9 cellular contexts compared by ENCODE assay signal in the genomic region with DNA sequence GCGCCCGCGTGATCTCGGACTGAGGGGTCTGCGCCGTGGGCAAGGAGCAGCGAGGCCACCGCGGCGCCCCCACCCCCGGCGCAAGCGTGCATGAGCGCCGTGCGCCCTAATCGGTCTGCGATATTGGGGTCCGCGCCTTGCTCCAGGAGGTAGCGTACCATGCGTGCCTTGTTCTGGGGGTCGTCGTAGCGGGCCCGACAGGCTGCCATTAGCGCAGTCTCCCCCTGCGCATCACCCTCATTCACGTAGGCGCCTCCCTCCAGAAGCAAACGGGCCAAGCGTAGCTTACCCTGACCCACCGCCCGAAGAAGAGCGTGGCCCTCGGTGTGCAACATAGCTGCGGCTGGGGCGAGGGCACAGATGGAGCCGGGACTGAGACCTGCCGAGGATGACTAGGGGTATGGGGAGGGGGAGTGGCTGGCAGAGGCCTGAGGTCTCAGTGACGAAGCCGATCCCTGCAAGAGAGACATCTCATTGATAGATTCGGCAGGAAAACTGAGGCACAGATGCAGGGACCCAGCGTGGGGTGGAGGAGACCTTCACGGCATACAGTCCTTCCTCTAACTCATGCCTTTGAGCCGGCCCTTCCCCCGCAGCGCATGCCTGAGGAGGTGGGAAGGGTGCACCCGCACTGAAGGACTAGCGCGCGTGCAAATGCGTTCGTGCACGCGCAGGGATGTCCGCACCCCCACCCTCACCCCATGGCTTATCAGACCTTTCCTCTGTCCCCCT. TPM values are rescaled to one million over a fixed set of nuclear protein-coding genes. Genes with fewer than 3 reads are reported as not detected.
A peak's percentile ranks its signal among the peaks of the same experiment; 100 is the strongest.
DNase-seq lines count a peak whose midpoint lies in the region; ATAC-seq, FAIRE-seq and TF ChIP-seq lines count a peak whose summit lies in the region.
"Had no signal": no experiment of that assay in that cellular context is flagged by ENCODE, and none has a peak within 500 bp of the region (broad histone marks: within the 10 kb centered on the region; RNA-seq: fewer than 3 reads in every experiment).

No MANE protein-coding gene starts in this region.

- RAD21 ChIA-PET in GM12878 (lab: Charles Lee; ENCODE audit: unreplicated experiment), result interaction anchor here (6.7 kb wide), 1 partner anchor 17 kb away, joined by 100 read pairs; no protein-coding TSS in a partner anchor

- no peak for TF ChIP-seq EP300 in GM12878 (IDR thresholded peaks at IDR 0.05; ENCODE audit: borderline replicate concordance in 1 of 2, control insufficient read depth in 1 of 2, low read depth in 2 of 2, low read length in 2 of 2)

- FAIRE-seq in GM12878 (lab: Jason Lieb, UNC), result no peak
- FAIRE-seq: endometrium had no signal

- H3K79me2 ChIP-seq in GM12878 (ENCODE audit: control insufficient read depth, insufficient read depth, low read length), result peaks cover 9% of the 10 kb centered on the region

- peak overlapping the region; percentile 83 for H2AFZ ChIP-seq in GM12878 (ENCODE audit: control insufficient read depth, low read depth, low read length)

- peak overlapping the region; percentile 60; the same call in 1 of the 2 replicates for H3K9ac ChIP-seq in GM12878 (ENCODE audit: control insufficient read depth, insufficient read depth, low read length)

- no peak for ATAC-seq in GM12878
- ATAC-seq in HG03280 (IDR thresholded peaks at IDR 0.05; ENCODE audit: unreplicated experiment), result no peak

- peaks cover 5 to 12% (median 9%) of the 10 kb centered on the region in 3 donors for H3K27me3 Mint-ChIP-seq in immature natural killer cell (ENCODE audit: low read depth in 3 of 3)

- TF ChIP-seq POLR2A in GM12878 (IDR thresholded peaks at IDR 0.05; ENCODE audit: low read depth, low read length), result no peak

- peak; percentile 37 to 61 (median 41) for DNase-seq in NCI-H1417 (lab: John Stamatoyannopoulos, UW)
- no peak for DNase-seq in NCI-H1417 treated with DMSO at 0.1 percent for 48 hours (lab: John Stamatoyannopoulos, UW)
- no peak for DNase-seq in SJSA1 (ENCODE audit: low read depth in 1 of 2, low spot score in 2 of 2)
- DNase-seq in GM12878 (ENCODE audit: low read depth, low spot score), result no peak
- DNase-seq in immature natural killer cell, result peak in 1 of 3 donors; percentile 27
- peak; percentile 59 for DNase-seq in stimulated activated CD4-positive, alpha-beta T cell treated with anti-CD3 and anti-CD28 coated beads, Interleukin-12 subunit alpha, Interleukin-12 subunit beta, amount 100 ng/mL, for 4 hours
- DNase-seq in foreskin melanocyte, result no peak

- H3K4me1 ChIP-seq in SJSA1 (replicated peaks) (peaks cover 54% of the 10 kb centered on the region), GM12878 (ENCODE audit: control insufficient read depth, insufficient read depth, low read length) (peaks cover 19% of the 10 kb centered on the region)

- H3K36me3 ChIP-seq in SJSA1, result no peaks in the 10 kb centered on the region
- no peaks in the 10 kb centered on the region for H3K36me3 ChIP-seq in GM12878 (ENCODE audit: control insufficient read depth in 2 of 2, insufficient read depth in 2 of 2, low read length in 1 of 2)

- H3K4me3 ChIP-seq in SJSA1 (peak overlapping the region; percentile 58), GM12878 (peak overlapping the region; percentile 80)

- H3K27ac ChIP-seq in SJSA1 (no peak overlapping the region), GM12878 (ENCODE audit: control insufficient read depth, insufficient read depth) (no peak overlapping the region)

- 3% methylated on average over 57 of the region's 57 CpGs for WGBS in GM12878 (ENCODE audit: insufficient coverage, insufficient replicate concordance, low lambda C conversion rate, missing lambda C conversion rate)

- BruUV-seq in GM12878 (replicated peaks; lab: Mats Ljungman, UMichigan), result no TSS peak

- H3K4me2 ChIP-seq in GM12878 (ENCODE audit: control insufficient read depth, insufficient read depth), result peak overlapping the region; percentile 78

- peak overlapping the region; percentile 94 to 99 (median 96) for H3K4me3 Mint-ChIP-seq in immature natural killer cell

- POLR2A ChIA-PET in GM12878 (lab: Charles Lee), result interaction anchor here (0.6 to 6.0 kb wide), 4 partner anchors 16 to 188 kb away, joined by 3 to 102 read pairs (median 25); a partner anchor contains a TSS

- CTCF ChIA-PET in GM12878 (lab: Yijun Ruan, JAX), result interaction anchor here (1.1 to 4.8 kb wide), 5 partner anchors 16 to 116 kb away, joined by 3 to 65 read pairs (median 4); a partner anchor contains a TSS

- no peak for TF ChIP-seq RAD21 in GM12878 (IDR thresholded peaks at IDR 0.05; ENCODE audit: insufficient read depth, low read depth, low read length)

- intact Hi-C loops in GM12878 (cut with micrococcal nuclease; ENCODE audit: unreplicated experiment), result loop anchor here (5.0 kb wide), 1 partner anchor 76 kb away; no protein-coding TSS in a partner anchor

- H3K4me1 Mint-ChIP-seq in immature natural killer cell, result peaks cover 77 to 78% of the 10 kb centered on the region in 2 donors

- in situ Hi-C loops in GM12878 (cut with MboI), result no loop called here

- SMC1A ChIA-PET in GM12878 (lab: Charles Lee; ENCODE audit: uncharacterized antibody, unreplicated experiment), result interaction anchor here (3.4 to 7.9 kb wide), 2 partner anchors 17 to 34 kb away, joined by 29 to 93 read pairs; a partner anchor contains a TSS

- no peaks in the 10 kb centered on the region for H3K9me3 Mint-ChIP-seq in immature natural killer cell

- H3K9me3 ChIP-seq in SJSA1 (replicated peaks) (no peaks in the 10 kb centered on the region), GM12878 (replicated peaks; ENCODE audit: control insufficient read depth, insufficient read depth, low read length) (no peaks in the 10 kb centered on the region)

- peak overlapping the region; percentile 31 to 93 (median 75) for H3K27ac Mint-ChIP-seq in immature natural killer cell

- TF ChIP-seq CTCF in GM12878 (IDR thresholded peaks at IDR 0.05 in 2 of 3, conservative IDR thresholded peaks at IDR 0.05 in 1 of 3; ENCODE audit: control insufficient read depth in 2 of 3, extremely low read depth in 1 of 3, insufficient read depth in 1 of 3, low read depth in 3 of 3, low read length in 3 of 3), result no peak

- no peaks in the 10 kb centered on the region for H3K36me3 Mint-ChIP-seq in immature natural killer cell

- H3K27me3 ChIP-seq in SJSA1 (replicated peaks), result no peaks in the 10 kb centered on the region
- no peaks in the 10 kb centered on the region; a peak in 1 of 4 replicates for H3K27me3 ChIP-seq in GM12878 (replicated peaks in 1 of 2; ENCODE audit: control insufficient read depth in 2 of 2, insufficient read depth in 2 of 2, low read length in 1 of 2)

- no peaks in the 10 kb centered on the region for H4K20me1 ChIP-seq in GM12878 (ENCODE audit: control insufficient read depth, insufficient read depth)

RNA-seq across cellular contexts. Expression of a gene that starts 2.8 kb away (rescaled TPM):
- total RNA-seq in SJSA1 (2014; rRNA removed; shearing (Covaris generic)), result 0.13 TPM in 1 of 2 replicates, not detected in the other
- 3.1 and 3.3 TPM in 2 replicates for total RNA-seq in GM12878 (2013; cell fraction: nucleolus; rRNA removed)
- total RNA-seq in GM12878 (2014; rRNA removed), result 1.7 and 2.7 TPM in 2 replicates
- 0.72 and 0.97 TPM in 2 replicates for total RNA-seq in GM12878 (2014; rRNA removed; fragmentation: Illumina TruSeq; extraction: Trizol)
- total RNA-seq in GM12878 (2021), result 3.5 and 5.2 TPM in 2 replicates
- polyA plus RNA-seq in GM12878 (2011; ENCODE audit: low read depth), result 0.79 TPM
- 1.6 and 1.8 TPM in 2 replicates for polyA plus RNA-seq in GM12878 (2011; rRNA removed)
- polyA plus RNA-seq in GM12878 (2011; cell fraction: cytosol; rRNA removed), result 1.6 and 2.1 TPM in 2 replicates
- 6.0 and 6.1 TPM in 2 replicates for polyA plus RNA-seq in GM12878 (2011; cell fraction: nucleus; rRNA removed)
- 0.89 and 1.5 TPM in 2 replicates for polyA plus RNA-seq in GM12878 (2012)
- 1.0 and 1.8 TPM in 2 replicates for polyA plus RNA-seq in GM12878 (2014; fragmentation: Illumina TruSeq; extraction: Trizol)
- polyA plus RNA-seq in GM12878 (2014; fragmentation: Nextera tagmentation; extraction: Ambion mirVana), result under 1 TPM; 0.40 to 0.42 TPM
- polyA plus RNA-seq in GM12878 (2014; rRNA removed), result 2.5 and 3.5 TPM in 2 replicates
- polyA plus RNA-seq in GM12878 (2016; fragmentation: Nextera tagmentation; extraction: Ambion mirVana), result 1 to 10 TPM in 1 of 2 experiments, under 1 TPM in 1; 0.83 to 1.5 TPM
- polyA minus RNA-seq in GM12878 (2011; rRNA and poly(A)+ RNA removed), result 1.6 and 2.1 TPM in 2 replicates
- polyA minus RNA-seq in GM12878 (2011; cell fraction: cytosol; rRNA and poly(A)+ RNA removed), result 0.94 and 4.0 TPM in 2 replicates
- polyA minus RNA-seq in GM12878 (2011; cell fraction: nucleus; rRNA and poly(A)+ RNA removed), result 2.3 and 4.4 TPM in 2 replicates
- polyA plus RNA-seq in immature natural killer cell, result under 1 TPM in 2 of 3 donors, not detected in 1; 0.11 to 0.55 TPM

RNA-seq across cellular contexts. Expression of a gene that starts 2.9 kb away (rescaled TPM):
- total RNA-seq in SJSA1 (2014; rRNA removed; shearing (Covaris generic)), result 13.9 and 22.8 TPM in 2 replicates
- 3.8 and 7.0 TPM in 2 replicates for total RNA-seq in GM12878 (2013; cell fraction: nucleolus; rRNA removed)
- total RNA-seq in GM12878 (2014; rRNA removed), result 19.5 and 20.4 TPM in 2 replicates
- total RNA-seq in GM12878 (2014; rRNA removed; fragmentation: Illumina TruSeq; extraction: Trizol), result 33.2 and 35.1 TPM in 2 replicates
- total RNA-seq in GM12878 (2021), result 17.3 and 18.4 TPM in 2 replicates
- 15.9 TPM for polyA plus RNA-seq in GM12878 (2011; ENCODE audit: low read depth)
- 21.8 and 29.7 TPM in 2 replicates for polyA plus RNA-seq in GM12878 (2011; rRNA removed)
- 11.7 and 13.1 TPM in 2 replicates for polyA plus RNA-seq in GM12878 (2011; cell fraction: cytosol; rRNA removed)
- polyA plus RNA-seq in GM12878 (2011; cell fraction: nucleus; rRNA removed), result 9.6 and 9.7 TPM in 2 replicates
- 26.4 and 27.6 TPM in 2 replicates for polyA plus RNA-seq in GM12878 (2012)
- polyA plus RNA-seq in GM12878 (2014; fragmentation: Illumina TruSeq; extraction: Trizol), result 40.8 and 57.7 TPM in 2 replicates
- polyA plus RNA-seq in GM12878 (2014; fragmentation: Nextera tagmentation; extraction: Ambion mirVana), result 10 to 100 TPM; 12.8 to 25.5 TPM
- 23.9 and 27.6 TPM in 2 replicates for polyA plus RNA-seq in GM12878 (2014; rRNA removed)
- 10 to 100 TPM; 39.6 to 47.0 TPM for polyA plus RNA-seq in GM12878 (2016; fragmentation: Nextera tagmentation; extraction: Ambion mirVana)
- polyA minus RNA-seq in GM12878 (2011; rRNA and poly(A)+ RNA removed), result 6.7 and 9.0 TPM in 2 replicates
- 2.7 and 2.8 TPM in 2 replicates for polyA minus RNA-seq in GM12878 (2011; cell fraction: cytosol; rRNA and poly(A)+ RNA removed)
- 2.4 and 3.3 TPM in 2 replicates for polyA minus RNA-seq in GM12878 (2011; cell fraction: nucleus; rRNA and poly(A)+ RNA removed)
- polyA plus RNA-seq in immature natural killer cell, result 100 to 1,000 TPM; 112 to 207 (median 119) TPM

RNA-seq across cellular contexts. Expression of a gene that starts 3.8 kb away (rescaled TPM):
- 24.3 and 34.1 TPM in 2 replicates for total RNA-seq in SJSA1 (2014; rRNA removed; shearing (Covaris generic))
- total RNA-seq in GM12878 (2013; cell fraction: nucleolus; rRNA removed), result 6.9 and 7.7 TPM in 2 replicates
- total RNA-seq in GM12878 (2014; rRNA removed) (16.7 and 19.7 TPM in 2 replicates), GM12878 (2014; rRNA removed; fragmentation: Illumina TruSeq; extraction: Trizol) (13.9 and 15.2 TPM in 2 replicates), GM12878 (2021) (23.4 and 23.6 TPM in 2 replicates)
- 6.3 TPM for polyA plus RNA-seq in GM12878 (2011; ENCODE audit: low read depth)
- polyA plus RNA-seq in GM12878 (2011; rRNA removed) (48.2 and 53.1 TPM in 2 replicates), GM12878 (2014; fragmentation: Illumina TruSeq; extraction: Trizol) (18.4 and 20.0 TPM in 2 replicates), GM12878 (2014; fragmentation: Nextera tagmentation; extraction: Ambion mirVana) (10 to 100 TPM in 1 of 2 experiments, 1 to 10 TPM in 1; 5.5 to 12.2 TPM), GM12878 (2014; rRNA removed) (19.4 and 21.9 TPM in 2 replicates), GM12878 (2016; fragmentation: Nextera tagmentation; extraction: Ambion mirVana) (10 to 100 TPM in 1 of 2 experiments, 1 to 10 TPM in 1; 9.9 to 10.3 TPM), immature natural killer cell (10 to 100 TPM; 17.9 to 28.0 (median 20.7) TPM)
- 35.5 and 51.0 TPM in 2 replicates for polyA plus RNA-seq in GM12878 (2011; cell fraction: cytosol; rRNA removed)
- 7.8 and 10.5 TPM in 2 replicates for polyA plus RNA-seq in GM12878 (2011; cell fraction: nucleus; rRNA removed)
- polyA plus RNA-seq in GM12878 (2012), result 9.9 and 10.2 TPM in 2 replicates
- polyA minus RNA-seq in GM12878 (2011; rRNA and poly(A)+ RNA removed), result 24.7 and 26.5 TPM in 2 replicates
- polyA minus RNA-seq in GM12878 (2011; cell fraction: cytosol; rRNA and poly(A)+ RNA removed), result 11.0 and 11.3 TPM in 2 replicates
- polyA minus RNA-seq in GM12878 (2011; cell fraction: nucleus; rRNA and poly(A)+ RNA removed), result 2.7 and 4.4 TPM in 2 replicates

RNA-seq across cellular contexts. Expression of a gene that starts 34.3 kb away (rescaled TPM):
- 285 and 828 TPM in 2 replicates for total RNA-seq in SJSA1 (2014; rRNA removed; shearing (Covaris generic))
- 58.4 and 59.3 TPM in 2 replicates for total RNA-seq in GM12878 (2013; cell fraction: nucleolus; rRNA removed)
- 110 and 125 TPM in 2 replicates for total RNA-seq in GM12878 (2014; rRNA removed)
- 200 and 230 TPM in 2 replicates for total RNA-seq in GM12878 (2014; rRNA removed; fragmentation: Illumina TruSeq; extraction: Trizol)
- total RNA-seq in GM12878 (2021), result 176 and 180 TPM in 2 replicates
- polyA plus RNA-seq in GM12878 (2011; ENCODE audit: low read depth), result 152 TPM
- polyA plus RNA-seq in GM12878 (2011; rRNA removed), result 235 and 289 TPM in 2 replicates
- 105 and 181 TPM in 2 replicates for polyA plus RNA-seq in GM12878 (2011; cell fraction: cytosol; rRNA removed)
- 93.6 and 102 TPM in 2 replicates for polyA plus RNA-seq in GM12878 (2011; cell fraction: nucleus; rRNA removed)
- polyA plus RNA-seq in GM12878 (2012), result 135 and 182 TPM in 2 replicates
- polyA plus RNA-seq in GM12878 (2014; fragmentation: Illumina TruSeq; extraction: Trizol), result 191 and 262 TPM in 2 replicates
- polyA plus RNA-seq in GM12878 (2014; fragmentation: Nextera tagmentation; extraction: Ambion mirVana), result 1,000 to 10,000 TPM in 1 of 2 experiments, 100 to 1,000 TPM in 1; 665 to 1,248 TPM
- 178 and 198 TPM in 2 replicates for polyA plus RNA-seq in GM12878 (2014; rRNA removed)
- polyA plus RNA-seq in GM12878 (2016; fragmentation: Nextera tagmentation; extraction: Ambion mirVana), result 100 to 1,000 TPM; 401 to 406 TPM
- 48.9 and 76.3 TPM in 2 replicates for polyA minus RNA-seq in GM12878 (2011; rRNA and poly(A)+ RNA removed)
- 38.2 and 49.3 TPM in 2 replicates for polyA minus RNA-seq in GM12878 (2011; cell fraction: cytosol; rRNA and poly(A)+ RNA removed)
- polyA minus RNA-seq in GM12878 (2011; cell fraction: nucleus; rRNA and poly(A)+ RNA removed), result 31.9 and 40.9 TPM in 2 replicates
- 100 to 1,000 TPM; 175 to 256 (median 194) TPM for polyA plus RNA-seq in immature natural killer cell

RNA-seq across cellular contexts. Expression of a gene that starts 34.8 kb away (rescaled TPM):
- 57.4 and 82.5 TPM in 2 replicates for total RNA-seq in SJSA1 (2014; rRNA removed; shearing (Covaris generic))
- total RNA-seq in GM12878 (2013; cell fraction: nucleolus; rRNA removed), result 199 and 208 TPM in 2 replicates
- total RNA-seq in GM12878 (2014; rRNA removed) (133 and 171 TPM in 2 replicates), GM12878 (2014; rRNA removed; fragmentation: Illumina TruSeq; extraction: Trizol) (110 and 121 TPM in 2 replicates), GM12878 (2021) (106 and 115 TPM in 2 replicates)
- 102 TPM for polyA plus RNA-seq in GM12878 (2011; ENCODE audit: low read depth)
- polyA plus RNA-seq in GM12878 (2011; rRNA removed) (132 and 154 TPM in 2 replicates), GM12878 (2014; fragmentation: Illumina TruSeq; extraction: Trizol) (130 and 182 TPM in 2 replicates), GM12878 (2014; fragmentation: Nextera tagmentation; extraction: Ambion mirVana) (10 to 100 TPM; 48.7 to 75.5 TPM), GM12878 (2014; rRNA removed) (84.1 and 108 TPM in 2 replicates), GM12878 (2016; fragmentation: Nextera tagmentation; extraction: Ambion mirVana) (10 to 100 TPM; 76.6 to 82.9 TPM), immature natural killer cell (1,000 to 10,000 TPM; 3,408 to 4,367 (median 4,229) TPM)
- polyA plus RNA-seq in GM12878 (2011; cell fraction: cytosol; rRNA removed), result 73.1 TPM in 2 replicates
- polyA plus RNA-seq in GM12878 (2011; cell fraction: nucleus; rRNA removed), result 99.6 and 193 TPM in 2 replicates
- 90.6 and 113 TPM in 2 replicates for polyA plus RNA-seq in GM12878 (2012)
- 209 and 224 TPM in 2 replicates for polyA minus RNA-seq in GM12878 (2011; rRNA and poly(A)+ RNA removed)
- polyA minus RNA-seq in GM12878 (2011; cell fraction: cytosol; rRNA and poly(A)+ RNA removed), result 42.0 and 48.2 TPM in 2 replicates
- 177 and 219 TPM in 2 replicates for polyA minus RNA-seq in GM12878 (2011; cell fraction: nucleus; rRNA and poly(A)+ RNA removed)

Comparison
In these comparisons a context has a peak if more than half of its experiments do, and no peak if none do; other contexts are left out.
1. DNase-seq: peak in NCI-H1417 (3 of 3) and stimulated activated CD4-positive, alpha-beta T cell treated with anti-CD3 and anti-CD28 coated beads, Interleukin-12 subunit alpha, Interleukin-12 subunit beta, amount 100 ng/mL, for 4 hours (single experiment); none in NCI-H1417 treated with DMSO at 0.1 percent for 48 hours (single experiment), SJSA1 (0 of 2), GM12878 (single experiment) and foreskin melanocyte (single experiment).